In genomic region chr4:101071241-101071640, GRCh38 we compare ENCODE assay signal across 29 cellular contexts.
"Had no signal": no experiment of that assay in that cellular context is flagged by ENCODE, and none has a peak within 500 bp of the region (broad histone marks: within the 10 kb centered on the region; RNA-seq: fewer than 3 reads in every experiment).

No MANE protein-coding gene starts in this region.

- H3K27me3 Mint-ChIP-seq: activated naive CD8-positive, alpha-beta T cell; central memory CD8-positive, alpha-beta T cell; dendritic cell treated with granulocyte-macrophage colony-stimulating factor and Interleukin-4, amounts not matched to agents 40 ng/mL and 50 ng/mL, for 4 days; stimulated activated naive CD8-positive, alpha-beta T cell treated with anti-CD3 and anti-CD28 coated beads, Interleukin-15, amount 100 ng/mL, for 72 hours had no signal

- DNase-seq: activated CD4-positive, alpha-beta T cell treated with anti-CD3 and anti-CD28 coated beads for 4 hours; activated CD4-positive, alpha-beta T cell treated with anti-CD3 and anti-CD28 coated beads, Interleukin-2, amount 50 U/mL, for 4 hours; activated CD4-positive, CD25-positive, alpha-beta regulatory T cell; activated CD8-positive, alpha-beta memory T cell treated with anti-CD3 and anti-CD28 coated beads for 24 hours; activated effector memory CD4-positive, alpha-beta T cell treated with Interleukin-2 at 50 U/mL for 16 hours; activated naive CD4-positive, alpha-beta T cell treated with Interleukin-2 at 50 U/mL for 16 hours; effector CD8-positive, alpha-beta T cell; erythroblast; foreskin fibroblast; heart left ventricle; hypothalamus; immature natural killer cell; kidney; natural killer cell; right lobe of liver; stimulated activated CD4-positive, alpha-beta T cell treated with anti-CD3 and anti-CD28 coated beads, Interleukin-12 subunit alpha, Interleukin-12 subunit beta, amount 100 ng/mL, for 4 hours; stimulated activated CD4-positive, alpha-beta T cell treated with anti-CD3 and anti-CD28 coated beads, Interleukin-4, amount 100 ng/mL, for 1 hour; stimulated activated naive CD8-positive, alpha-beta T cell treated with anti-CD3 and anti-CD28 coated beads, Interleukin-15, amount 100 ng/mL, for 72 hours; substantia nigra; T-helper 1 cell; upper lobe of left lung had no signal

- H3K36me3 ChIP-seq: ascending aorta, right lobe of liver, vagina had no signal

- ATAC-seq: heart left ventricle; natural killer cell; right lobe of liver; stimulated activated effector memory CD8-positive, alpha-beta T cell treated with anti-CD3 and anti-CD28 coated beads, Interleukin-12 subunit alpha, Interleukin-12 subunit beta, amount 100 ng/mL, for 72 hours; stimulated activated naive CD8-positive, alpha-beta T cell treated with anti-CD3 and anti-CD28 coated beads, Interleukin-15, amount 100 ng/mL, for 72 hours had no signal

- H3K9me3 ChIP-seq: ascending aorta, heart left ventricle, right lobe of liver, upper lobe of left lung, vagina had no signal

- H3K4me3 Mint-ChIP-seq: activated naive CD8-positive, alpha-beta T cell; central memory CD8-positive, alpha-beta T cell; dendritic cell treated with granulocyte-macrophage colony-stimulating factor and Interleukin-4, amounts not matched to agents 40 ng/mL and 50 ng/mL, for 4 days; immature natural killer cell; natural killer cell; stimulated activated effector memory CD8-positive, alpha-beta T cell treated with anti-CD3 and anti-CD28 coated beads, Interleukin-12 subunit alpha, Interleukin-12 subunit beta, amount 100 ng/mL, for 72 hours; stimulated activated naive CD8-positive, alpha-beta T cell treated with anti-CD3 and anti-CD28 coated beads, Interleukin-15, amount 100 ng/mL, for 72 hours; T-helper 2 cell treated with Interferon-gamma antibody and Interleukin-4, amounts not matched to agents 5 μg/mL and 100 μg/mL, for 36 hours had no signal

- H3K9me3 Mint-ChIP-seq: central memory CD8-positive, alpha-beta T cell; dendritic cell treated with granulocyte-macrophage colony-stimulating factor and Interleukin-4, amounts not matched to agents 40 ng/mL and 50 ng/mL, for 4 days; immature natural killer cell; natural killer cell; stimulated activated effector memory CD8-positive, alpha-beta T cell treated with anti-CD3 and anti-CD28 coated beads, Interleukin-12 subunit alpha, Interleukin-12 subunit beta, amount 100 ng/mL, for 72 hours; stimulated activated naive CD8-positive, alpha-beta T cell treated with anti-CD3 and anti-CD28 coated beads, Interleukin-15, amount 100 ng/mL, for 72 hours; T-helper 2 cell treated with Interferon-gamma antibody and Interleukin-4, amounts not matched to agents 5 μg/mL and 100 μg/mL, for 36 hours had no signal

- H3K27me3 ChIP-seq: ascending aorta, heart left ventricle, right lobe of liver, upper lobe of left lung, vagina had no signal

- H3K4me3 ChIP-seq: ascending aorta, heart left ventricle, right lobe of liver, skin epidermis, upper lobe of left lung, vagina had no signal

- H3K27ac ChIP-seq: ascending aorta, heart left ventricle, right lobe of liver, skin epidermis, upper lobe of left lung, vagina had no signal

- H3K27ac Mint-ChIP-seq: activated naive CD8-positive, alpha-beta T cell; dendritic cell treated with granulocyte-macrophage colony-stimulating factor and Interleukin-4, amounts not matched to agents 40 ng/mL and 50 ng/mL, for 4 days; immature natural killer cell; natural killer cell; stimulated activated effector memory CD8-positive, alpha-beta T cell treated with anti-CD3 and anti-CD28 coated beads, Interleukin-12 subunit alpha, Interleukin-12 subunit beta, amount 100 ng/mL, for 72 hours; stimulated activated naive CD8-positive, alpha-beta T cell treated with anti-CD3 and anti-CD28 coated beads, Interleukin-15, amount 100 ng/mL, for 72 hours; T-helper 2 cell treated with Interferon-gamma antibody and Interleukin-4, amounts not matched to agents 5 μg/mL and 100 μg/mL, for 36 hours had no signal

- H3K4me1 ChIP-seq: ascending aorta, vagina had no signal
